ENCODE assay signal across 8 cellular contexts in the genomic region with DNA sequence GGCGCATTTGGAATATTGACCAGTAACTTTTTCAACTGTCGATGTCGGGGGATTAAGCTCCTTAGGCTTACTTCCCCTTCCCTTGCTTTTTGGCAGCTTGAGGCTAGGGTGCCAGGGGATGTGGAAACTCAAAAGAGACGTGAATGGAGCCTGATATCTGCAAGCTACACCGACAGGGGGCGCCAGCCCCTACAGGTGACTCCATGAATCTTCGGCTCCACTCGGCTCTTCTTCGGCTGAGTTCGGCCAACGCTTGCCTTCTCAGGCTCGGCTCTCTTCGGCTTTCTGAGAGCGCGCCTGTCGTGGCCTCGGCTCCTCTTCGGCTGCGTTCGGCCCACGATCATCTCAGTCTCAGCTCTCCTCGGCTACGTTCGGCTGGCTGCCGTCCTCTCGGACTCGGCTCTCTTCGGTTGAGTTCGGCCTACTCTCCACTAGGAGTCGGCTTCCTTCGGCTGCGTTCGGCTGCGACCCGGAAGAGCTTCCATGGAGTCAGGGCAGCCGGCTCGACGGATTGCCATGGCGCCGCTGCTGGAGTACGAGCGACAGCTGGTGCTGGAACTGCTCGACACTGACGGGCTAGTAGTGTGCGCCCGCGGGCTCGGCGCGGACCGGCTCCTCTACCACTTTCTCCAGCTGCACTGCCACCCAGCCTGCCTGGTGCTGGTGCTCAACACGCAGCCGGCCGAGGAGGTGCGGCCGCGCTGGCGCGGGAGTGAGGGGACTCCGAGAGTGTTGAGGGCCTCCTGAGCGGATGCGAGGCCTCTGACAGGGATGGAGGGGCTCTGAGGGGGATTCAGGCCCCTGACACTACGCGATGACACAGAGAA. TPM values are rescaled to one million over a fixed set of nuclear protein-coding genes. Genes with fewer than 3 reads are reported as not detected.
DNase-seq lines count a peak whose midpoint lies in the region; ATAC-seq and TF ChIP-seq lines count a peak whose summit lies in the region.

A gene (plus strand): TSS at position 472 of the 827 bp plus-strand sequence. CDS start 12 bp downstream, at position 484.

- H3K9me3 ChIP-seq in lung (ENCODE audit: control insufficient read depth in 2 of 2, insufficient read depth in 1 of 2, low read length in 1 of 2), result no peaks in the 10 kb centered on the region

- ATAC-seq in GM19468 (IDR thresholded peaks at IDR 0.05; ENCODE audit: extremely low read depth, unreplicated experiment) (peak; percentile 98), lung (ENCODE audit: insufficient read depth, low FRiP score) (peak; percentile 98)

- no peaks in the 10 kb centered on the region for H3K36me3 ChIP-seq in lung (ENCODE audit: control insufficient read depth in 2 of 2, insufficient read depth in 2 of 2, low read length in 2 of 2)

- peaks cover 0 to 3% of the 10 kb centered on the region in 2 donors for H3K4me1 ChIP-seq in lung (ENCODE audit: control insufficient read depth in 2 of 2, insufficient read depth in 2 of 2, low read length in 2 of 2)

- peak within 1 kb of the TSS; percentile 38 to 77 for H3K27ac ChIP-seq in lung (ENCODE audit: low read depth in 1 of 2, low read length in 1 of 2)

- H3K27me3 ChIP-seq in lung (ENCODE audit: control insufficient read depth, insufficient read depth), result no peaks in the 10 kb centered on the region

- TF ChIP-seq CTCF in lung (IDR thresholded peaks at IDR 0.05; ENCODE audit: control extremely low read depth, extremely low read depth), result peak; percentile 77

- peak within 1 kb of the TSS; percentile 67 for H3K4me3 ChIP-seq in lung

- 0% methylated on average over 64 of the region's 64 CpGs for WGBS in lung, 2 donors

- peak; percentile 99 for DNase-seq in COR-L47 (lab: John Stamatoyannopoulos, UW)
- peak; percentile 96 for DNase-seq in HS-5 (ENCODE audit: low read depth)
- peak; percentile 95 for DNase-seq in NK-92 (lab: John Stamatoyannopoulos, UW; ENCODE audit: unreplicated experiment)
- peak; percentile 97 to 98 for DNase-seq in activated CD8-positive, alpha-beta memory T cell treated with anti-CD3 and anti-CD28 coated beads for 1 hour (ENCODE audit: extremely low read depth in 1 of 2, low read depth in 1 of 2)
- DNase-seq in effector CD4-positive, alpha-beta T cell, result peak; percentile 100
- peak; percentile 99 for DNase-seq in lung (ENCODE audit: low spot score)
- peak; percentile 97 to 99 (median 98) for DNase-seq in stimulated activated CD4-positive, alpha-beta T cell treated with anti-CD3 and anti-CD28 coated beads, TNF-alpha, amount 100 ng/mL, for 4 hours (ENCODE audit: low read depth in 3 of 3)

RNA-seq across cellular contexts. Expression of the gene that starts here (rescaled TPM):
- 10 to 100 TPM; 10.4 to 11.2 TPM for total RNA-seq in lung
- polyA plus RNA-seq in lung, result 1 to 10 TPM; 1.5 to 2.1 TPM

Comparison
In these comparisons a context has a peak if more than half of its experiments do, and no peak if none do; other contexts are left out.
1. Peak in every context shown above with its lines: DNase-seq, ATAC-seq, H3K4me3 ChIP-seq and H3K27ac ChIP-seq.